25 cellular contexts compared by ENCODE assay signal in genomic region chr1:208105756-208106155, GRCh38.
DNase-seq lines count a peak whose midpoint lies in the region; TF ChIP-seq lines count a peak whose summit lies in the region.
"Had no signal": no experiment of that assay in that cellular context is flagged by ENCODE, and none has a peak within 500 bp of the region (broad histone marks: within the 10 kb centered on the region; RNA-seq: fewer than 3 reads in every experiment).

No MANE protein-coding gene starts in this region.

- H4K8ac ChIP-seq in neuronal stem cell (ENCODE audit: low read depth, low read length): no peak overlapping the region

- TF ChIP-seq CTCF in cardiac muscle cell (IDR thresholded peaks at IDR 0.05; ENCODE audit: low read depth, low read length): no peak
- no peak for TF ChIP-seq CTCF in right atrium auricular region (IDR thresholded peaks at IDR 0.05)
- no peak for TF ChIP-seq CTCF in GM13977 (IDR thresholded peaks at IDR 0.05; ENCODE audit: extremely low read depth, insufficient read depth, missing control alignments)

- H2BK15ac ChIP-seq in neuronal stem cell (ENCODE audit: low read length): no peak overlapping the region

- no peak overlapping the region for H3K9ac ChIP-seq in neuronal stem cell (ENCODE audit: low read depth, low read length, poor library complexity)

- no peaks in the 10 kb centered on the region for H3K36me3 ChIP-seq in cardiac muscle cell
- peaks cover 5% of the 10 kb centered on the region for H3K36me3 ChIP-seq in right atrium auricular region
- no peaks in the 10 kb centered on the region for H3K36me3 ChIP-seq in neuronal stem cell (replicated peaks in 1 of 2; ENCODE audit: control insufficient read depth in 2 of 2, insufficient read depth in 2 of 2, low read length in 2 of 2)
- H3K36me3 ChIP-seq: sigmoid colon had no signal

- no peak overlapping the region for H2AK5ac ChIP-seq in neuronal stem cell (ENCODE audit: low read depth, low read length)

- no peak overlapping the region for H3K14ac ChIP-seq in neuronal stem cell (ENCODE audit: low read length)

- H2BK5ac ChIP-seq in neuronal stem cell (ENCODE audit: low read length): no peak overlapping the region

- H4K91ac ChIP-seq in neuronal stem cell (ENCODE audit: low read depth, low read length, poor library complexity): no peak overlapping the region

- H3K23ac ChIP-seq in neuronal stem cell (ENCODE audit: low read depth, low read length, poor library complexity): no peak overlapping the region

- no peaks in the 10 kb centered on the region for H3K27me3 ChIP-seq in cardiac muscle cell
- H3K27me3 ChIP-seq in right atrium auricular region: no peaks in the 10 kb centered on the region
- no peaks in the 10 kb centered on the region for H3K27me3 ChIP-seq in neuronal stem cell (ENCODE audit: control insufficient read depth in 3 of 3, insufficient read depth in 3 of 3, low read depth in 1 of 3, low read length in 3 of 3)
- H3K27me3 ChIP-seq: sigmoid colon had no signal

- H3K27ac ChIP-seq in cardiac muscle cell (peak overlapping the region; percentile 24), right atrium auricular region (no peak overlapping the region), neuronal stem cell (replicated peaks; ENCODE audit: low read length) (no peak overlapping the region), temporal lobe (ENCODE audit: low read depth, low read length) (peak overlapping the region; percentile 73)
- H3K27ac ChIP-seq: 22Rv1, sigmoid colon had no signal

- no peak overlapping the region for H3K4me2 ChIP-seq in neuronal stem cell (ENCODE audit: insufficient read depth, low read length, poor library complexity, severe bottlenecking)

- no peak overlapping the region for H3K4me3 ChIP-seq in cardiac muscle cell
- no peak overlapping the region for H3K4me3 ChIP-seq in right atrium auricular region
- no peak overlapping the region for H3K4me3 ChIP-seq in neuronal stem cell (ENCODE audit: low read length in 2 of 2)
- H3K4me3 ChIP-seq: sigmoid colon had no signal

- no peak overlapping the region for H3K4ac ChIP-seq in neuronal stem cell (ENCODE audit: low read length)

- WGBS in neuronal stem cell (ENCODE audit: extremely low coverage in 2 of 2, insufficient read length in 2 of 2, insufficient replicate concordance in 1 of 2), 2 donors: no CpG with 5 or more reads among the region's 5 CpGs

- H2AFZ ChIP-seq in neuronal stem cell (ENCODE audit: low read length): peak overlapping the region; percentile 61

- H3K4me1 ChIP-seq in cardiac muscle cell (ENCODE audit: low read depth) (peaks cover 76% of the 10 kb centered on the region), right atrium auricular region (peaks cover 0 to 18% of the 10 kb centered on the region in 2 donors), neuronal stem cell (ENCODE audit: control insufficient read depth in 2 of 2, insufficient read depth in 1 of 2, low read depth in 1 of 2, low read length in 2 of 2) (peaks cover 35 to 39% of the 10 kb centered on the region in 2 donors)

- H3K9me3 ChIP-seq in cardiac muscle cell (ENCODE audit: low read depth) (no peaks in the 10 kb centered on the region), right atrium auricular region (no peaks in the 10 kb centered on the region), neuronal stem cell (replicated peaks in 1 of 2; ENCODE audit: control insufficient read depth in 2 of 2, insufficient read depth in 1 of 2, low read depth in 1 of 2, low read length in 2 of 2) (no peaks in the 10 kb centered on the region)
- H3K9me3 ChIP-seq: sigmoid colon had no signal

- H3K79me1 ChIP-seq in neuronal stem cell (ENCODE audit: low read depth, low read length): no peaks in the 10 kb centered on the region

- no peak overlapping the region for H2BK12ac ChIP-seq in neuronal stem cell (ENCODE audit: low read length)

- in situ Hi-C loops in GM13977 (cut with MboI; ENCODE audit: low pct_unique_long_range_greater_than_20kb, low sequenced_read_pairs, unreplicated experiment): no loop called here

- no peak overlapping the region for H2BK120ac ChIP-seq in neuronal stem cell (ENCODE audit: low read depth, low read length)

- H3K18ac ChIP-seq in neuronal stem cell (ENCODE audit: low read length): no peak overlapping the region

- no peak for DNase-seq in cardiac muscle cell (ENCODE audit: low read depth in 1 of 2, low spot score in 1 of 2)
- DNase-seq in right atrium auricular region (ENCODE audit: low spot score): no peak
- peak; percentile 95 for DNase-seq in globus pallidus (ENCODE audit: low spot score)
- DNase-seq in neuronal stem cell (ENCODE audit: low spot score): no peak
- no peak for DNase-seq in NCI-H2029 (lab: John Stamatoyannopoulos, UW)
- no peak for DNase-seq in T1000 (lab: John Stamatoyannopoulos, UW)
- DNase-seq in GM13977 (ENCODE audit: low spot score): no peak
- DNase-seq: activated CD4-positive, alpha-beta memory T cell treated with anti-CD3 and anti-CD28 coated beads, Interleukin-2, amount 10 ng/mL, durations not matched to agents 7 days and 5 days; activated gamma-delta T cell treated with Interleukin-2 at 50 U/mL for 16 hours; CD4-positive, alpha-beta T cell; DMS 273 treated with DMSO at 0.1 percent for 48 hours; glutamatergic neuron; IMR-90; left cardiac atrium; mesenchymal stem cell; naive B cell; NCI-H1105 treated with DMSO at 0.1 percent for 48 hours; NCI-H2029 treated with DMSO at 0.1 percent for 48 hours; NCI-H82; SHP77; sigmoid colon; stimulated activated naive CD8-positive, alpha-beta T cell treated with anti-CD3 and anti-CD28 coated beads, Interleukin-15, amount 100 ng/mL, for 72 hours; trophoblast cell had no signal

Comparison
In these comparisons a context has a peak if more than half of its experiments do, and no peak if none do; other contexts are left out.
1. H3K27ac ChIP-seq: peak in cardiac muscle cell (single experiment) and temporal lobe (single experiment); none in right atrium auricular region (0 of 2) and neuronal stem cell (single experiment).